ENCODE assay signal across 30 cellular contexts in the genomic region with DNA sequence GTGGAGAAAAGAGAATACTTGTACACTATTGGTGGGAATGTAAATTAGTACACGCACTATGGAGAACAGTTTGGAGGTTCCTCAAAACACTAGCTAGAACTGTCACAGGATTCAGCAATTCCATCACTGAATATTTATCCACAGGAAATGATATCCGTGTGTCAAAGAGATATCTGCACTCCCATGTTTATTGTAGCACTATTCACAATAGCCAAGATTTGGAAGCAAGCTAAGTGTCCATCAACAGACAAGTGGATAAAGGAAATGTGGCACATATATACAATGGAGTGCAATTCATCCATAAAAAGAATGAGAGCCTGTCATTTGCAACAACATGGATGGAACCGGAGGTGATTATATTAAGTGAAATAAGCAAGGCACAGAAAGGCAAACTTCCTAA.
"Had no signal": no experiment of that assay in that cellular context is flagged by ENCODE, and none has a peak within 500 bp of the region (broad histone marks: within the 10 kb centered on the region; RNA-seq: fewer than 3 reads in every experiment).

No MANE protein-coding gene starts in this region.

- H3K27me3 ChIP-seq: adrenal gland, ascending aorta, body of pancreas, brain microvascular endothelial cell, breast epithelium, cardiac muscle cell had no signal

- H3K9me3 ChIP-seq: adrenal gland, ascending aorta, body of pancreas had no signal

- DNase-seq: activated effector memory CD4-positive, alpha-beta T cell treated with anti-CD3 and anti-CD28 coated beads, Interleukin-2, amount 50 U/mL, for 16 hours; activated effector memory CD4-positive, alpha-beta T cell treated with Interleukin-2 at 50 U/mL for 16 hours; activated gamma-delta T cell; activated gamma-delta T cell treated with Interleukin-2 at 50 U/mL for 16 hours; activated naive CD4-positive, alpha-beta T cell; activated naive CD4-positive, alpha-beta T cell treated with anti-CD3 and anti-CD28 coated beads for 36 hours; activated naive CD4-positive, alpha-beta T cell treated with anti-CD3 and anti-CD28 coated beads, Interleukin-2, amount 10 ng/mL, durations not matched to agents 7 days and 5 days; activated naive CD4-positive, alpha-beta T cell treated with anti-CD3 and anti-CD28 coated beads, Interleukin-2, amount 50 U/mL, for 16 hours; activated naive CD4-positive, alpha-beta T cell treated with Interleukin-2 at 50 U/mL for 16 hours; activated naive CD8-positive, alpha-beta T cell treated with anti-CD3 and anti-CD28 coated beads for 36 hours; activated naive CD8-positive, alpha-beta T cell treated with anti-CD3 and anti-CD28 coated beads, Interleukin-2, amount 10 ng/mL, durations not matched to agents 7 days and 5 days; activated naive CD8-positive, alpha-beta T cell treated with anti-CD3 and anti-CD28 coated beads, Interleukin-2, amount 50 U/mL, for 24 hours; activated T-cell treated with anti-CD3 and anti-CD28 coated beads, Interleukin-2, amount 50 U/mL, for 1 hour; activated T-cell treated with anti-CD3 and anti-CD28 coated beads, Interleukin-2, amount 50 U/mL, for 24 hours; activated T-cell treated with anti-CD3 and anti-CD28 coated beads, Interleukin-2, amount 50 U/mL, for 4 hours; activated T-cell treated with anti-CD3 and anti-CD28 coated beads, Interleukin-2, amount 50 U/mL, for 48 hours; activated T-cell treated with anti-CD3 and anti-CD28 coated beads, Interleukin-2, amount 50 U/mL, for 72 hours; adrenal gland; amniotic stem cell; amygdala; anterior cingulate cortex; aorta; body of pancreas; brain microvascular endothelial cell; caudate nucleus; central memory CD4-positive, alpha-beta T cell; cerebellar nuclear complex had no signal

- H3K4me3 ChIP-seq: adrenal gland, ascending aorta, body of pancreas, breast epithelium, cardiac muscle cell had no signal

- H3K27ac ChIP-seq: adrenal gland, ascending aorta, body of pancreas, brain microvascular endothelial cell, breast epithelium, cardiac muscle cell had no signal

- H3K36me3 ChIP-seq: adrenal gland, ascending aorta, brain microvascular endothelial cell, breast epithelium, cardiac muscle cell had no signal
